14 cellular contexts compared by ENCODE assay signal in genomic region chr16:3882531-3882930, GRCh38. TPM values are rescaled to one million over a fixed set of nuclear protein-coding genes. Genes with fewer than 3 reads are reported as not detected.
A peak's percentile ranks its signal among the peaks of the same experiment; 100 is the strongest.
DNase-seq lines count a peak whose midpoint lies in the region; ATAC-seq and TF ChIP-seq lines count a peak whose summit lies in the region.
"Had no signal": no experiment of that assay in that cellular context is flagged by ENCODE, and none has a peak within 500 bp of the region (broad histone marks: within the 10 kb centered on the region; RNA-seq: fewer than 3 reads in every experiment).

No MANE protein-coding gene starts in this region.

- in situ Hi-C loops in Panc1 (cut with HindIII; ENCODE audit: low pct_unique_long_range_greater_than_20kb, low sequenced_read_pairs) = no loop called here

- POLR2A ChIA-PET in Panc1 (lab: Charles Lee) = no interaction called here

- intact Hi-C loops in activated naive CD4-positive, alpha-beta T cell treated with anti-CD3 and anti-CD28 coated beads for 36 hours (cut with micrococcal nuclease) = loop anchor here (5.0 kb wide), 1 partner anchor 535 kb away; the partner anchor contains the start of gene CORO7
- intact Hi-C loops in Panc1 (cut with micrococcal nuclease; ENCODE audit: unreplicated experiment) = no loop called here

- no peak overlapping the region for H3K27ac Mint-ChIP-seq in activated naive CD4-positive, alpha-beta T cell treated with anti-CD3 and anti-CD28 coated beads for 36 hours
- no peak overlapping the region for H3K27ac Mint-ChIP-seq in chondrocyte (ENCODE audit: unreplicated experiment)
- peak overlapping the region; percentile 16 for H3K27ac Mint-ChIP-seq in stimulated activated naive B cell treated with anti-CD40 and anti-IgM and Interleukin-4, amounts not matched to agents 10 μg/mL and 1 μg/mL and 100 μg/mL, for 72 hours

- peak overlapping the region; percentile 72 for H3K4me3 Mint-ChIP-seq in activated naive CD4-positive, alpha-beta T cell treated with anti-CD3 and anti-CD28 coated beads for 36 hours
- peak overlapping the region; percentile 55 for H3K4me3 Mint-ChIP-seq in chondrocyte (ENCODE audit: unreplicated experiment)
- H3K4me3 Mint-ChIP-seq in stimulated activated naive B cell treated with anti-CD40 and anti-IgM and Interleukin-4, amounts not matched to agents 10 μg/mL and 1 μg/mL and 100 μg/mL, for 72 hours = peak overlapping the region; percentile 78 to 83

- H3K27ac ChIP-seq in Panc1 (ENCODE audit: low read length) = no peak overlapping the region
- H3K27ac ChIP-seq: pancreas, skin epidermis had no signal

- no peaks in the 10 kb centered on the region for H3K9me3 ChIP-seq in Panc1 (ENCODE audit: control insufficient read depth, insufficient read depth, low read depth, low read length)
- H3K9me3 ChIP-seq: pancreas had no signal

- CTCF ChIA-PET in activated naive CD4-positive, alpha-beta T cell treated with anti-CD3 and anti-CD28 coated beads for 36 hours (lab: Charles Lee) = no interaction called here
- CTCF ChIA-PET in Panc1 (lab: Charles Lee) = no interaction called here

- no peaks in the 10 kb centered on the region for H3K27me3 Mint-ChIP-seq in activated naive CD4-positive, alpha-beta T cell treated with anti-CD3 and anti-CD28 coated beads for 36 hours (ENCODE audit: low read depth)
- H3K27me3 Mint-ChIP-seq in chondrocyte (ENCODE audit: low read depth) = no peaks in the 10 kb centered on the region
- peaks cover 3 to 14% of the 10 kb centered on the region in 2 donors for H3K27me3 Mint-ChIP-seq in stimulated activated naive B cell treated with anti-CD40 and anti-IgM and Interleukin-4, amounts not matched to agents 10 μg/mL and 1 μg/mL and 100 μg/mL, for 72 hours

- no peaks in the 10 kb centered on the region for H3K36me3 ChIP-seq in Panc1 (ENCODE audit: control insufficient read depth, insufficient read depth, low read length)
- H3K36me3 ChIP-seq: pancreas had no signal

- no peak for ATAC-seq in Panc1
- ATAC-seq in stimulated activated naive B cell treated with anti-CD40 and anti-IgM and Interleukin-4, amounts not matched to agents 10 μg/mL and 1 μg/mL and 100 μg/mL, for 72 hours (replicated peaks) = no peak
- no peak for ATAC-seq in HG03159 (IDR thresholded peaks at IDR 0.05; ENCODE audit: unreplicated experiment)
- ATAC-seq: activated naive CD4-positive, alpha-beta T cell treated with anti-CD3 and anti-CD28 coated beads, Interleukin-2, amount 50 U/mL, for 72 hours; pancreas had no signal

- DNase-seq in activated naive CD4-positive, alpha-beta T cell treated with anti-CD3 and anti-CD28 coated beads for 36 hours = no peak
- DNase-seq in activated naive CD4-positive, alpha-beta T cell (lab: John Stamatoyannopoulos, UW) = no peak
- DNase-seq in Panc1 (ENCODE audit: low read depth, low spot score) = no peak
- no peak for DNase-seq in chondrocyte (ENCODE audit: low spot score)
- no peak for DNase-seq in stimulated activated naive B cell treated with anti-CD40 and anti-IgM and Interleukin-4, amounts not matched to agents 10 μg/mL and 1 μg/mL and 100 μg/mL, for 72 hours
- no peak for DNase-seq in NCI-H2107 (lab: John Stamatoyannopoulos, UW)
- DNase-seq in stimulated activated CD4-positive, alpha-beta T cell treated with anti-CD3 and anti-CD28 coated beads, Interleukin-2, amount 100 ng/mL, for 48 hours = no peak
- DNase-seq: mesendoderm, NCI-H1436, NCI-H446 treated with DMSO at 0.1 percent for 48 hours, pancreas had no signal

- peaks cover 12% of the 10 kb centered on the region for H3K36me3 Mint-ChIP-seq in activated naive CD4-positive, alpha-beta T cell treated with anti-CD3 and anti-CD28 coated beads for 36 hours (ENCODE audit: low read depth)
- H3K36me3 Mint-ChIP-seq in chondrocyte (ENCODE audit: low read depth) = no peaks in the 10 kb centered on the region
- H3K36me3 Mint-ChIP-seq in stimulated activated naive B cell treated with anti-CD40 and anti-IgM and Interleukin-4, amounts not matched to agents 10 μg/mL and 1 μg/mL and 100 μg/mL, for 72 hours = peaks cover 16 to 18% of the 10 kb centered on the region in 2 donors

- H3K4me1 Mint-ChIP-seq in activated naive CD4-positive, alpha-beta T cell treated with anti-CD3 and anti-CD28 coated beads for 36 hours (ENCODE audit: low read depth) = peaks cover 19% of the 10 kb centered on the region
- peaks cover 29% of the 10 kb centered on the region for H3K4me1 Mint-ChIP-seq in chondrocyte (ENCODE audit: low read depth)
- peaks cover 26 to 31% of the 10 kb centered on the region in 2 donors for H3K4me1 Mint-ChIP-seq in stimulated activated naive B cell treated with anti-CD40 and anti-IgM and Interleukin-4, amounts not matched to agents 10 μg/mL and 1 μg/mL and 100 μg/mL, for 72 hours

- no peak for TF ChIP-seq CTCF in Panc1 (IDR thresholded peaks at IDR 0.05)
- no peak for TF ChIP-seq CTCF in chondrocyte (IDR thresholded peaks at IDR 0.05)

- H3K9me3 Mint-ChIP-seq in activated naive CD4-positive, alpha-beta T cell treated with anti-CD3 and anti-CD28 coated beads for 36 hours = no peaks in the 10 kb centered on the region
- peaks cover 3% of the 10 kb centered on the region for H3K9me3 Mint-ChIP-seq in chondrocyte (ENCODE audit: low read depth)
- H3K9me3 Mint-ChIP-seq in stimulated activated naive B cell treated with anti-CD40 and anti-IgM and Interleukin-4, amounts not matched to agents 10 μg/mL and 1 μg/mL and 100 μg/mL, for 72 hours = no peaks in the 10 kb centered on the region
- H3K9me3 Mint-ChIP-seq: activated naive CD4-positive, alpha-beta T cell treated with anti-CD3 and anti-CD28 coated beads, Interleukin-2, amount 50 U/mL, for 72 hours had no signal

- TSS peak; percentile 85 for BruUV-seq in Panc1 (replicated peaks; lab: Mats Ljungman, UMichigan)

- no peaks in the 10 kb centered on the region for H3K27me3 ChIP-seq in Panc1 (ENCODE audit: control insufficient read depth, insufficient read depth, low read length)
- H3K27me3 ChIP-seq: pancreas had no signal

- peaks cover 15% of the 10 kb centered on the region; the same call in 1 of the 2 replicates for H3K4me1 ChIP-seq in Panc1 (ENCODE audit: control insufficient read depth, insufficient read depth, low read length)

- H3K4me3 ChIP-seq in Panc1 (ENCODE audit: low read depth in 2 of 2, low read length in 2 of 2) = no peak overlapping the region
- H3K4me3 ChIP-seq: pancreas, skin epidermis had no signal

RNA-seq across cellular contexts. Expression of gene CREBBP, which starts 2.0 kb away (rescaled TPM):
- 10 to 100 TPM; 29.9 to 33.0 TPM for total RNA-seq in activated naive CD4-positive, alpha-beta T cell treated with anti-CD3 and anti-CD28 coated beads for 36 hours
- total RNA-seq in Panc1 (2021; ENCODE audit: unreplicated experiment) (60.2 TPM), chondrocyte (59.2 to 64.0 TPM (median 60.7 TPM) in 3 replicates)
- 52.0 TPM for polyA plus RNA-seq in Panc1 (2012; ENCODE audit: insufficient read length)
